In genomic region chr20:34089655-34090324, GRCh38 we compare ENCODE assay signal across 1 cellular context.
TF ChIP-seq lines count a peak whose summit lies in the region.

No MANE protein-coding gene starts in this region.

TF ChIP-seq in SK-N-SH treated with all-trans-retinoic acid at 6 μM for 48 hours, 23 proteins besides CTCF, POLR2A, EP300 and RAD21 (continued from another document):
- TF ChIP-seq PATZ1 (CRISPR knock-in tag; IDR thresholded peaks at IDR 0.05; ENCODE audit: borderline replicate concordance) (no peak), CSDC2 (CRISPR knock-in tag; IDR thresholded peaks at IDR 0.05) (no peak), PPARA (CRISPR knock-in tag; IDR thresholded peaks at IDR 0.05; ENCODE audit: borderline replicate concordance) (no peak), GLIS3 (CRISPR knock-in tag; IDR thresholded peaks at IDR 0.05) (no peak), ZC3H10 (CRISPR knock-in tag; IDR thresholded peaks at IDR 0.05) (no peak)
TF ChIP-seq in SK-N-SH treated with all-trans-retinoic acid at 6 μM for 48 hours: peak in this region for 0.
